8 cellular contexts compared by ENCODE assay signal in genomic region chr11:5624489-5625278, GRCh38. TPM values are rescaled to one million over a fixed set of nuclear protein-coding genes. Genes with fewer than 3 reads are reported as not detected.
DNase-seq lines count a peak whose midpoint lies in the region; ATAC-seq and TF ChIP-seq lines count a peak whose summit lies in the region.

TSS of gene TRIM34 (plus strand) at chr11:5625001. CDS start at chr11:5632332, 7,331 bp downstream.

- CTCF ChIA-PET in naive thymus-derived CD4-positive, alpha-beta T cell (lab: Charles Lee) = interaction anchor here (1.0 kb wide), 1 partner anchor 60 kb away, joined by 3 read pairs; the partner anchor contains the start of gene TRIM5

- 23% methylated on average over 7 of the region's 7 CpGs for WGBS in esophagus muscularis mucosa
- WGBS in stomach, 5 donors = 11 to 15% (median 13%) methylated on average over 7 of the region's 7 CpGs

- H3K27ac ChIP-seq in esophagus muscularis mucosa (replicated peaks in 1 of 4) (peak within 1 kb of the TSS; percentile 66 to 76 (median 74)), stomach (peak within 1 kb of the TSS; percentile 63 to 85 (median 80))
- peak within 1 kb of the TSS; percentile 84 for H3K27ac ChIP-seq in naive thymus-derived CD4-positive, alpha-beta T cell (ENCODE audit: low read depth, low read length)

- H3K36me3 ChIP-seq in esophagus muscularis mucosa = no peaks in the 10 kb centered on the region
- peaks cover 0 to 2% (median 0%) of the 10 kb centered on the region in 3 experiments for H3K36me3 ChIP-seq in naive thymus-derived CD4-positive, alpha-beta T cell (ENCODE audit: control insufficient read depth in 2 of 3, insufficient read depth in 3 of 3, low read length in 3 of 3)
- H3K36me3 ChIP-seq in stomach = no peaks in the 10 kb centered on the region

- TF ChIP-seq POLR2A in GM18505 (IDR thresholded peaks at IDR 0.05; ENCODE audit: borderline replicate concordance, extremely low read depth, insufficient read depth, insufficient read length) (peak; percentile 78), esophagus muscularis mucosa (IDR thresholded peaks at IDR 0.05; ENCODE audit: low read depth) (no peak), stomach (IDR thresholded peaks at IDR 0.05) (no peak)

- ATAC-seq in GM18505 (IDR thresholded peaks at IDR 0.05; ENCODE audit: unreplicated experiment) (peak; percentile 96), HG02798 (IDR thresholded peaks at IDR 0.05; ENCODE audit: poor library complexity, unreplicated experiment) (peak; percentile 97)
- ATAC-seq in naive thymus-derived CD4-positive, alpha-beta T cell = peak; percentile 98

- H3K4me1 Mint-ChIP-seq in naive thymus-derived CD4-positive, alpha-beta T cell = peaks cover 33 to 55% (median 51%) of the 10 kb centered on the region in 7 donors

- H3K4me3 ChIP-seq in esophagus muscularis mucosa = peak within 1 kb of the TSS; percentile 58 to 75 (median 63)
- peak within 1 kb of the TSS; percentile 73 for H3K4me3 ChIP-seq in naive thymus-derived CD4-positive, alpha-beta T cell (ENCODE audit: low read length)
- H3K4me3 ChIP-seq in stomach = peak within 1 kb of the TSS; percentile 50 to 54 (median 53)

- H3K27me3 ChIP-seq in esophagus muscularis mucosa = no peaks in the 10 kb centered on the region
- H3K27me3 ChIP-seq in naive thymus-derived CD4-positive, alpha-beta T cell (ENCODE audit: control insufficient read depth in 2 of 2, insufficient read depth in 2 of 2, low read length in 2 of 2) = no peaks in the 10 kb centered on the region
- H3K27me3 ChIP-seq in stomach = no peaks in the 10 kb centered on the region

- DNase-seq in NOMO-1 (lab: John Stamatoyannopoulos, UW; ENCODE audit: unreplicated experiment in 2 of 2) = peak; percentile 89 to 95
- peak; percentile 47 for DNase-seq in activated T-cell treated with anti-CD3 and anti-CD28 coated beads for 24 hours (ENCODE audit: low read depth)
- no peak for DNase-seq in esophagus muscularis mucosa (ENCODE audit: extremely low spot score)
- DNase-seq in naive thymus-derived CD4-positive, alpha-beta T cell = peak; percentile 15 to 79 (median 74)
- peak; percentile 56 for DNase-seq in stomach
- no peak for DNase-seq in NCI-H1417 treated with DMSO at 0.1 percent for 48 hours (lab: John Stamatoyannopoulos, UW)

- TF ChIP-seq CTCF in esophagus muscularis mucosa (IDR thresholded peaks at IDR 0.05) (no peak), stomach (IDR thresholded peaks at IDR 0.05) (no peak)

- H3K9me3 ChIP-seq in esophagus muscularis mucosa = no peaks in the 10 kb centered on the region
- H3K9me3 ChIP-seq in naive thymus-derived CD4-positive, alpha-beta T cell (ENCODE audit: control insufficient read depth in 2 of 3, low read length in 3 of 3) = no peaks in the 10 kb centered on the region
- H3K9me3 ChIP-seq in stomach = no peaks in the 10 kb centered on the region

- H3K4me1 ChIP-seq in esophagus muscularis mucosa (peaks cover 25 to 34% (median 30%) of the 10 kb centered on the region in 4 donors), stomach (peaks cover 14 to 40% (median 30%) of the 10 kb centered on the region in 4 donors)
- H3K4me1 ChIP-seq in naive thymus-derived CD4-positive, alpha-beta T cell (ENCODE audit: control insufficient read depth in 2 of 2, insufficient read depth in 2 of 2, low read length in 2 of 2) = peaks cover 17 to 18% of the 10 kb centered on the region in 2 donors

- H3K36me3 Mint-ChIP-seq in naive thymus-derived CD4-positive, alpha-beta T cell = peaks cover 0 to 24% (median 19%) of the 10 kb centered on the region in 5 donors

- H3K9me3 Mint-ChIP-seq in naive thymus-derived CD4-positive, alpha-beta T cell = peaks cover 0 to 7% (median 0%) of the 10 kb centered on the region in 11 donors

- H3K27me3 Mint-ChIP-seq in naive thymus-derived CD4-positive, alpha-beta T cell = no peaks in the 10 kb centered on the region

- POLR2A ChIA-PET in naive thymus-derived CD4-positive, alpha-beta T cell (lab: Charles Lee) = interaction anchor here (0.5 to 0.7 kb wide), 3 partner anchors 9 to 857 kb away, joined by 3 to 4 read pairs (median 3); no protein-coding TSS in a partner anchor

- peak within 1 kb of the TSS; percentile 81 to 96 (median 91) for H3K4me3 Mint-ChIP-seq in naive thymus-derived CD4-positive, alpha-beta T cell

- TF ChIP-seq EP300 in esophagus muscularis mucosa (IDR thresholded peaks at IDR 0.05) (no peak), stomach (IDR thresholded peaks at IDR 0.05) (no peak)

- peak within 1 kb of the TSS; percentile 90 to 96 (median 95) for H3K27ac Mint-ChIP-seq in naive thymus-derived CD4-positive, alpha-beta T cell

- intact Hi-C loops in esophagus muscularis mucosa (cut with DNase I) = no loop called here
- intact Hi-C loops in naive thymus-derived CD4-positive, alpha-beta T cell (cut with micrococcal nuclease) = loop anchor here (1.0 to 10.0 kb wide), 12 partner anchors 24 to 1230 kb away; partner anchors contain the start of genes FHIP1B (in 2 of the 2), TPP1 (in 1 of the 2), TRIM21 (in 1 of the 2) and TRIM22 (in 1 of the 2)
- intact Hi-C loops in stomach (cut with DNase I; ENCODE audit: low total_unique reads) = no loop called here

RNA-seq across cellular contexts. Expression of gene TRIM34, which starts in this region (rescaled TPM):
- total RNA-seq in esophagus muscularis mucosa (1 to 10 TPM; 3.0 to 5.0 (median 3.9) TPM), stomach (10 to 100 TPM in 1 of 5 donors, 1 to 10 TPM in 2, under 1 TPM in 1, not detected in 1; 0.29 to 11.4 (median 2.6) TPM)
- 10 to 100 TPM in 4 of 5 experiments, 1 to 10 TPM in 1; 5.8 to 14.2 (median 10.8) TPM for total RNA-seq in naive thymus-derived CD4-positive, alpha-beta T cell
- 10 to 100 TPM; 10.8 to 12.6 TPM for polyA plus RNA-seq in naive thymus-derived CD4-positive, alpha-beta T cell
- 1 to 10 TPM; 2.9 to 8.7 (median 3.7) TPM for polyA plus RNA-seq in stomach

Comparison
In these comparisons a context has a peak if more than half of its experiments do, and no peak if none do; other contexts are left out.
1. DNase-seq: peak in NOMO-1 (2 of 2), activated T-cell treated with anti-CD3 and anti-CD28 coated beads for 24 hours (single experiment), naive thymus-derived CD4-positive, alpha-beta T cell (9 of 9) and stomach (single experiment); none in esophagus muscularis mucosa (single experiment) and NCI-H1417 treated with DMSO at 0.1 percent for 48 hours (single experiment).
2. intact Hi-C loops: an anchor here in naive thymus-derived CD4-positive, alpha-beta T cell (1.0 to 10.0 kb wide); none called in esophagus muscularis mucosa and stomach.
3. Peak in every context shown above with its lines, with median percentiles within 50 percentile points of each other: ATAC-seq, H3K27ac ChIP-seq and H3K4me3 ChIP-seq.